In genomic region chr10:5089869-5090268, GRCh38 we compare ENCODE assay signal across 8 cellular contexts. TPM values are rescaled to one million over a fixed set of nuclear protein-coding genes. Genes with fewer than 3 reads are reported as not detected.
DNase-seq lines count a peak whose midpoint lies in the region; ATAC-seq and TF ChIP-seq lines count a peak whose summit lies in the region.

No MANE protein-coding gene starts in this region.

- no peaks in the 10 kb centered on the region for H3K36me3 ChIP-seq in SK-N-SH (replicated peaks in 1 of 2; ENCODE audit: control insufficient read depth in 1 of 2, insufficient read depth in 2 of 2, low read length in 1 of 2)

- TF ChIP-seq RAD21 in SK-N-SH (IDR thresholded peaks at IDR 0.05; ENCODE audit: low read length) = peak; percentile 22; the same call in 1 of the 2 replicates

- no peaks in the 10 kb centered on the region for H3F3A ChIP-seq in SK-N-SH (replicated peaks; ENCODE audit: insufficient read depth)

- H3K36me3 Mint-ChIP-seq in immature natural killer cell (peaks cover 0 to 7% (median 0%) of the 10 kb centered on the region in 3 donors), mesothelial cell of epicardium (peaks cover 6% of the 10 kb centered on the region)
- H3K36me3 Mint-ChIP-seq in activated T-cell treated with anti-CD3 and anti-CD28 coated beads, Interleukin-2, amount 50 U/mL, for 4 hours (ENCODE audit: insufficient read depth) = peaks cover 1% of the 10 kb centered on the region

- TF ChIP-seq EP300 in SK-N-SH (IDR thresholded peaks at IDR 0.05; ENCODE audit: borderline replicate concordance in 1 of 2, low read depth in 1 of 2, low read length in 1 of 2) = no peak

- no peaks in the 10 kb centered on the region for H3K9me3 ChIP-seq in SK-N-SH

- no peak overlapping the region for H3K4me3 ChIP-seq in SK-N-SH (ENCODE audit: low read depth in 2 of 2, low read length in 1 of 2)

- no peaks in the 10 kb centered on the region for H3K9me2 ChIP-seq in SK-N-SH

- no peaks in the 10 kb centered on the region for H3K27me3 ChIP-seq in SK-N-SH (ENCODE audit: insufficient read depth)

- TF ChIP-seq CTCF in SK-N-SH (IDR thresholded peaks at IDR 0.05) (peak; percentile 22; the same call in 1 of the 2 replicates), mesothelial cell of epicardium (IDR thresholded peaks at IDR 0.05; ENCODE audit: unreplicated experiment) (no peak)

- H3K79me2 ChIP-seq in SK-N-SH (ENCODE audit: insufficient read depth) = no peaks in the 10 kb centered on the region

- no peak overlapping the region for H3K27ac ChIP-seq in SK-N-SH (ENCODE audit: low read depth in 2 of 2, low read length in 1 of 2)

- peaks cover 6 to 12% of the 10 kb centered on the region in 2 donors for H3K4me1 Mint-ChIP-seq in immature natural killer cell
- no peaks in the 10 kb centered on the region for H3K4me1 Mint-ChIP-seq in activated T-cell treated with anti-CD3 and anti-CD28 coated beads, Interleukin-2, amount 50 U/mL, for 4 hours (ENCODE audit: low read depth)
- H3K4me1 Mint-ChIP-seq in mesothelial cell of epicardium = peaks cover 2% of the 10 kb centered on the region

- H3K9ac ChIP-seq in SK-N-SH = no peak overlapping the region

- no peak overlapping the region for H2AFZ ChIP-seq in SK-N-SH (ENCODE audit: low read depth)

- H3K4me3 Mint-ChIP-seq in immature natural killer cell (peak overlapping the region in 4 of 5 donors; percentile 13 to 48 (median 22)), mesothelial cell of epicardium (no peak overlapping the region)
- no peak overlapping the region for H3K4me3 Mint-ChIP-seq in activated T-cell treated with anti-CD3 and anti-CD28 coated beads, Interleukin-2, amount 50 U/mL, for 4 hours

- H3K27ac Mint-ChIP-seq in immature natural killer cell (peak overlapping the region in 5 of 6 donors; percentile 29 to 88 (median 32)), mesothelial cell of epicardium (no peak overlapping the region)

- CTCF ChIA-PET in SK-N-SH (lab: Yijun Ruan, JAX) = interaction anchor here (1.1 to 2.5 kb wide), 3 partner anchors 11 to 274 kb away, joined by 3 to 13 read pairs (median 4); no protein-coding TSS in a partner anchor

- POLR2A ChIA-PET in SK-N-SH (lab: Yijun Ruan, JAX) = no interaction called here

- H3K4me1 ChIP-seq in SK-N-SH (ENCODE audit: control insufficient read depth in 1 of 2, insufficient read depth in 2 of 2, low read depth in 1 of 2, low read length in 1 of 2) = no peaks in the 10 kb centered on the region; a peak in 2 of 4 replicates

- H3K9me3 Mint-ChIP-seq in immature natural killer cell = peaks cover 0 to 2% (median 0%) of the 10 kb centered on the region in 6 donors
- H3K9me3 Mint-ChIP-seq in activated T-cell treated with anti-CD3 and anti-CD28 coated beads, Interleukin-2, amount 50 U/mL, for 4 hours = peaks cover 28% of the 10 kb centered on the region
- H3K9me3 Mint-ChIP-seq in mesothelial cell of epicardium = peaks cover 49% of the 10 kb centered on the region

- no peak overlapping the region for H3K4me2 ChIP-seq in SK-N-SH

- ATAC-seq in HG03139 (IDR thresholded peaks at IDR 0.05; ENCODE audit: unreplicated experiment) (peak; percentile 63), GM19452 (IDR thresholded peaks at IDR 0.05; ENCODE audit: unreplicated experiment) (no peak), HG03045 (IDR thresholded peaks at IDR 0.05; ENCODE audit: unreplicated experiment) (no peak)
- ATAC-seq in activated T-cell treated with anti-CD3 and anti-CD28 coated beads, Interleukin-2, amount 50 U/mL, for 4 hours = no peak

- no peaks in the 10 kb centered on the region for H4K20me1 ChIP-seq in SK-N-SH (ENCODE audit: insufficient read depth)

- DNase-seq in DMS153 (lab: John Stamatoyannopoulos, UW) (peak; percentile 8), SK-N-SH (no peak), immature natural killer cell (peak; percentile 22 to 47 (median 38)), mesothelial cell of epicardium (ENCODE audit: low spot score in 2 of 2, unreplicated experiment in 2 of 2) (no peak)
- DNase-seq in activated T-cell treated with anti-CD3 and anti-CD28 coated beads, Interleukin-2, amount 50 U/mL, for 4 hours = no peak

- WGBS in SK-N-SH (ENCODE audit: low lambda C conversion rate) = 12% methylated on average over 4 of the region's 4 CpGs

- H3K27me3 Mint-ChIP-seq in immature natural killer cell (ENCODE audit: low read depth in 3 of 3) = peaks cover 0 to 1% (median 1%) of the 10 kb centered on the region in 3 donors
- H3K27me3 Mint-ChIP-seq in activated T-cell treated with anti-CD3 and anti-CD28 coated beads, Interleukin-2, amount 50 U/mL, for 4 hours (ENCODE audit: low read depth) = peaks cover 17% of the 10 kb centered on the region
- H3K27me3 Mint-ChIP-seq in mesothelial cell of epicardium (ENCODE audit: low read depth) = no peaks in the 10 kb centered on the region

TF ChIP-seq in SK-N-SH, 30 proteins besides CTCF, POLR2A, EP300 and RAD21:
- TF ChIP-seq FOXM1 (IDR thresholded peaks at IDR 0.05; ENCODE audit: low read depth) = no peak
- TF ChIP-seq, protein P1, sequence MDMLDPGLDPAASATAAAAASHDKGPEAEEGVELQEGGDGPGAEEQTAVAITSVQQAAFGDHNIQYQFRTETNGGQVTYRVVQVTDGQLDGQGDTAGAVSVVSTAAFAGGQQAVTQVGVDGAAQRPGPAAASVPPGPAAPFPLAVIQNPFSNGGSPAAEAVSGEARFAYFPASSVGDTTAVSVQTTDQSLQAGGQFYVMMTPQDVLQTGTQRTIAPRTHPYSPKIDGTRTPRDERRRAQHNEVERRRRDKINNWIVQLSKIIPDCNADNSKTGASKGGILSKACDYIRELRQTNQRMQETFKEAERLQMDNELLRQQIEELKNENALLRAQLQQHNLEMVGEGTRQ (IDR thresholded peaks at IDR 0.05; ENCODE audit: borderline replicate concordance, low read depth, low read length) = no peak
- no peak for TF ChIP-seq NFIC (IDR thresholded peaks at IDR 0.05; ENCODE audit: borderline replicate concordance)
- no peak for TF ChIP-seq TAF1 (IDR thresholded peaks at IDR 0.05; ENCODE audit: borderline replicate concordance, low read depth, low read length)
- TF ChIP-seq FOSL2 (IDR thresholded peaks at IDR 0.05; ENCODE audit: borderline replicate concordance, low read depth) = no peak
- TF ChIP-seq SMC3 (IDR thresholded peaks at IDR 0.05; ENCODE audit: low read depth, low read length) = peak; percentile 4; the same call in 1 of the 2 replicates
- TF ChIP-seq MXI1 (IDR thresholded peaks at IDR 0.05; ENCODE audit: low read depth, low read length) = no peak

RNA-seq across cellular contexts. Expression of gene AKR1C3, which starts 4.3 kb away (rescaled TPM):
- 0.28 and 0.70 TPM in 2 replicates for polyA plus RNA-seq in SK-N-SH (2012; rRNA removed)
- 0.67 and 0.70 TPM in 2 replicates for polyA plus RNA-seq in SK-N-SH (2012; cell fraction: cytosol; rRNA removed)
- 0.79 and 0.95 TPM in 2 replicates for polyA plus RNA-seq in SK-N-SH (2012; cell fraction: nucleus; rRNA removed)
- polyA plus RNA-seq in immature natural killer cell = 100 to 1,000 TPM; 219 to 534 (median 321) TPM
- under 1 TPM; 0.37 to 0.53 (median 0.49) TPM for total RNA-seq in activated T-cell treated with anti-CD3 and anti-CD28 coated beads, Interleukin-2, amount 50 U/mL, for 4 hours
- 1.1 to 1.9 TPM (median 1.3 TPM) in 3 replicates for total RNA-seq in mesothelial cell of epicardium

Comparison
In these comparisons a context has a peak if more than half of its experiments do, and no peak if none do; other contexts are left out.
1. DNase-seq: peak in DMS153 (single experiment) and immature natural killer cell (3 of 3); none in SK-N-SH (single experiment), activated T-cell treated with anti-CD3 and anti-CD28 coated beads, Interleukin-2, amount 50 U/mL, for 4 hours (single experiment) and mesothelial cell of epicardium (0 of 2).
2. H3K4me3 Mint-ChIP-seq: peak in immature natural killer cell (4 of 5); none in activated T-cell treated with anti-CD3 and anti-CD28 coated beads, Interleukin-2, amount 50 U/mL, for 4 hours (single experiment) and mesothelial cell of epicardium (single experiment).